ENCODE assay signal across 23 cellular contexts in the genomic region with DNA sequence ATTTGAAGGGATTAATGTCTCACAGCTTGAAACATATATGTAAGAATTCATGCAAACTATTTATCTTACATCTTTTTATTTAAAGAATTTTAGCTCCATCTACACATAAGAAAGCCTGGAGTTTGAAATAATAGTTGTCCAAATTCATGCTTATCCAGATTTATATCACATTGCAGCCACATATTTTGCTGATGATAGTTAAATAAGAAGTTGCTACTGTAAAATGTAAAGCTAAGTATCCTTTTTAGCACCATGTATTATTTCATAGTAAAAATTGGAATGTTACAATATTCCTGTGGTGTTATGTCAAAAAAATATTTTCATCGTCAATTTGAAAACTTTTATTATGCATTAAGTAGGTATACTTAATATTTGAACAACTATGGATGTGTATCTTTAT. TPM values are rescaled to one million over a fixed set of nuclear protein-coding genes. Genes with fewer than 3 reads are reported as not detected.
A peak's percentile ranks its signal among the peaks of the same experiment; 100 is the strongest.
DNase-seq lines count a peak whose midpoint lies in the region; ATAC-seq, FAIRE-seq and TF ChIP-seq lines count a peak whose summit lies in the region.
"Had no signal": no experiment of that assay in that cellular context is flagged by ENCODE, and none has a peak within 500 bp of the region (broad histone marks: within the 10 kb centered on the region; RNA-seq: fewer than 3 reads in every experiment).

No MANE protein-coding gene starts in this region.

- 77% methylated on average over 1 of the region's 1 CpG for WGBS in K562 (ENCODE audit: insufficient coverage, low coverage, missing lambda C conversion rate)

- TF ChIP-seq POLR2A in H54 (IDR thresholded peaks at IDR 0.05; ENCODE audit: low read depth, low read length) (no peak), K562 (conservative IDR thresholded peaks at IDR 0.05) (no peak)

- no peak overlapping the region for H2AFZ ChIP-seq in K562 (ENCODE audit: low read depth, low read length)
- H2AFZ ChIP-seq: GM23248 had no signal

- no peak for TF ChIP-seq RAD21 in K562 (CRISPR knock-in tag; conservative IDR thresholded peaks at IDR 0.05 in 1 of 2, IDR thresholded peaks at IDR 0.05 in 1 of 2)

- H3K36me3 ChIP-seq in K562 (ENCODE audit: control insufficient read depth, insufficient read depth, low read length), result no peaks in the 10 kb centered on the region; the same call in 2 of the 3 replicates
- H3K36me3 ChIP-seq in kidney (ENCODE audit: control insufficient read depth in 1 of 2, insufficient read depth in 2 of 2, low read length in 2 of 2), result no peaks in the 10 kb centered on the region
- H3K36me3 ChIP-seq: BLaER1 had no signal

- DNase-seq in H54 (ENCODE audit: insufficient read length, low spot score), result no peak
- no peak for DNase-seq in K562 (ENCODE audit: extremely low read depth in 1 of 4, low spot score in 3 of 4)
- no peak for DNase-seq in kidney
- no peak for DNase-seq in glutamatergic neuron
- no peak for DNase-seq in activated effector memory CD4-positive, alpha-beta T cell treated with Interleukin-2 at 50 U/mL for 16 hours
- DNase-seq: 8988T; Caco-2; CD4-positive, CD25-positive, alpha-beta regulatory T cell; CD8-positive, alpha-beta T cell; DMS79; EL; GDM1; GM23248; H9 had no signal

- peak; percentile 34 for FAIRE-seq in A204.1 (lab: Jason Lieb, UNC)
- FAIRE-seq in H54 (lab: Jason Lieb, UNC), result peak; percentile 43
- FAIRE-seq in K562 (lab: Jason Lieb, UNC), result no peak
- peak; percentile 25 for FAIRE-seq in kidney (lab: Jason Lieb, UNC)
- FAIRE-seq: GM12878, GM19239, H1 had no signal

- BruUV-seq in K562 (replicated peaks; lab: Mats Ljungman, UMichigan), result no TSS peak

- no peaks in the 10 kb centered on the region for H3K79me2 ChIP-seq in K562 (ENCODE audit: control insufficient read depth, insufficient read depth, low read length)

- no peak for ATAC-seq in K562
- no peak for ATAC-seq in HG03139 (IDR thresholded peaks at IDR 0.05; ENCODE audit: unreplicated experiment)
- ATAC-seq: CD8-positive, alpha-beta T cell; GM12878; HCT116 had no signal

- H3K9ac ChIP-seq in K562 (ENCODE audit: insufficient read depth in 1 of 2, low read depth in 2 of 2, low read length in 2 of 2) (no peak overlapping the region), kidney (ENCODE audit: low read length in 2 of 2) (no peak overlapping the region)
- H3K9ac ChIP-seq: BLaER1, GM23248 had no signal

- H3K27me3 Mint-ChIP-seq in glutamatergic neuron (ENCODE audit: unreplicated experiment), result no peaks in the 10 kb centered on the region
- H3K27me3 Mint-ChIP-seq: B cell; CD4-positive, CD25-positive, alpha-beta regulatory T cell had no signal

- CTCF ChIA-PET in K562 (lab: Yijun Ruan, JAX; ENCODE audit: low intra/inter-chr PET ratio), result no interaction called here

- no peaks in the 10 kb centered on the region for H3K27me3 ChIP-seq in K562 (ENCODE audit: control insufficient read depth in 2 of 2, insufficient read depth in 2 of 2, low read length in 2 of 2)
- H3K27me3 ChIP-seq: BLaER1 had no signal

- H3K27ac ChIP-seq in K562 (ENCODE audit: extremely low read depth, low read depth, low read length) (peak overlapping the region; percentile 45; the same call in 1 of the 3 replicates), kidney (ENCODE audit: low read depth in 2 of 2, low read length in 2 of 2) (no peak overlapping the region)
- H3K27ac ChIP-seq: BLaER1, C4-2B, GM23248 had no signal

- in situ Hi-C loops in K562 (cut with MboI), result no loop called here

- intact Hi-C loops in K562 (cut with micrococcal nuclease), result no loop called here
- intact Hi-C loops in kidney (cut with DNase I), result no loop called here

- TF ChIP-seq CTCF in K562 (IDR thresholded peaks at IDR 0.05 in 2 of 3, conservative IDR thresholded peaks at IDR 0.05 in 1 of 3; ENCODE audit: insufficient read depth in 2 of 3, low read depth in 1 of 3, low read length in 3 of 3), result no peak
- no peak for TF ChIP-seq CTCF in kidney (IDR thresholded peaks at IDR 0.05; ENCODE audit: borderline replicate concordance, extremely low read depth, insufficient read depth)
- no peak for TF ChIP-seq CTCF in glutamatergic neuron (IDR thresholded peaks at IDR 0.05; ENCODE audit: partially characterized antibody, unreplicated experiment)

- H4K20me1 ChIP-seq in K562 (replicated peaks; ENCODE audit: control insufficient read depth, insufficient read depth, low read length), result no peaks in the 10 kb centered on the region
- H4K20me1 ChIP-seq: BLaER1 had no signal

- H3K27ac Mint-ChIP-seq in glutamatergic neuron (ENCODE audit: unreplicated experiment), result no peak overlapping the region
- H3K27ac Mint-ChIP-seq: B cell; CD8-positive, alpha-beta T cell; H9 had no signal

- TF ChIP-seq EP300 in K562 (IDR thresholded peaks at IDR 0.05; ENCODE audit: low read length), result no peak

- no peak overlapping the region for H3K4me3 Mint-ChIP-seq in glutamatergic neuron (ENCODE audit: unreplicated experiment)
- H3K4me3 Mint-ChIP-seq: B cell; CD4-positive, CD25-positive, alpha-beta regulatory T cell; CD8-positive, alpha-beta T cell; H9 had no signal

- H3K9me3 ChIP-seq in K562 (replicated peaks; ENCODE audit: control insufficient read depth, insufficient read depth, low read depth, low read length) (no peaks in the 10 kb centered on the region), kidney (ENCODE audit: control insufficient read depth in 1 of 2, low read length in 2 of 2) (no peaks in the 10 kb centered on the region)
- H3K9me3 ChIP-seq: BLaER1, Caco-2 had no signal

- no peaks in the 10 kb centered on the region for H3K9me1 ChIP-seq in K562 (ENCODE audit: control insufficient read depth, insufficient read depth, low read length)

- H3K4me1 ChIP-seq in K562 (replicated peaks in 1 of 2; ENCODE audit: control insufficient read depth in 2 of 2, insufficient read depth in 2 of 2, low read length in 2 of 2), result peaks cover 8 to 23% of the 10 kb centered on the region in 2 experiments; a peak in 3 of 5 replicates
- H3K4me1 ChIP-seq in kidney (ENCODE audit: control insufficient read depth in 1 of 2, insufficient read depth in 1 of 2, low read depth in 1 of 2, low read length in 2 of 2), result no peaks in the 10 kb centered on the region
- H3K4me1 ChIP-seq: BLaER1, Caco-2 had no signal

- POLR2A ChIA-PET in K562 (lab: Yijun Ruan, JAX), result no interaction called here

- H3K36me3 Mint-ChIP-seq in glutamatergic neuron (ENCODE audit: unreplicated experiment), result no peaks in the 10 kb centered on the region
- H3K36me3 Mint-ChIP-seq: CD4-positive, CD25-positive, alpha-beta regulatory T cell had no signal

- H3K4me2 ChIP-seq in K562 (ENCODE audit: insufficient read depth, low read length), result no peak overlapping the region
- H3K4me2 ChIP-seq: BLaER1 had no signal

- no peaks in the 10 kb centered on the region for H3K9me3 Mint-ChIP-seq in glutamatergic neuron (ENCODE audit: unreplicated experiment)
- H3K9me3 Mint-ChIP-seq: CD4-positive, CD25-positive, alpha-beta regulatory T cell; CD8-positive, alpha-beta T cell; H9 had no signal

- H3K4me1 Mint-ChIP-seq in glutamatergic neuron (ENCODE audit: low read depth, unreplicated experiment), result peaks cover 2% of the 10 kb centered on the region
- H3K4me1 Mint-ChIP-seq: H9 had no signal

- H3K4me3 ChIP-seq in K562 (no peak overlapping the region), kidney (ENCODE audit: low read length in 2 of 2) (no peak overlapping the region)
- H3K4me3 ChIP-seq: BLaER1, GM12878, GM23248 had no signal

TF ChIP-seq in K562, 482 proteins besides CTCF, POLR2A, EP300 and RAD21 (continues in another document):
- peak; percentile 55; the same call in 1 of the 2 replicates for TF ChIP-seq C11orf30 (IDR thresholded peaks at IDR 0.05; ENCODE audit: low read depth)
- peak; percentile 64 for TF ChIP-seq ZNF316 (IDR thresholded peaks at IDR 0.05)

RNA-seq across cellular contexts. Expression of a gene that starts 27.3 kb away (rescaled TPM):
- 3.4 and 12.5 TPM in 2 replicates for total RNA-seq in K562 (2011; cell fraction: chromatin; rRNA removed; ENCODE audit: low replicate concordance)
- total RNA-seq in K562 (2011; cell fraction: nucleolus; rRNA removed), result 3.2 and 3.4 TPM in 2 replicates
- 7.4 and 16.9 TPM in 2 replicates for total RNA-seq in K562 (2011; cell fraction: nucleoplasm; rRNA removed)
- 9.0 and 13.6 TPM in 2 replicates for total RNA-seq in K562 (2014; rRNA removed)
- total RNA-seq in K562 (2014; rRNA removed; fragmentation: Illumina TruSeq; extraction: Trizol), result 13.3 and 14.9 TPM in 2 replicates
- total RNA-seq in K562 (2015; rRNA removed; fragmentation: Illumina TruSeq; extraction: Trizol), result 13.5 and 16.0 TPM in 2 replicates
- total RNA-seq in K562 (2021), result 11.2 and 12.9 TPM in 2 replicates
- 23.1 and 26.7 TPM in 2 replicates for polyA plus RNA-seq in K562 (2011; rRNA removed)
- polyA plus RNA-seq in K562 (2011; cell fraction: cytosol; rRNA removed), result 11.5 and 16.9 TPM in 2 replicates
- 7.8 and 11.9 TPM in 2 replicates for polyA plus RNA-seq in K562 (2011; cell fraction: nucleus; rRNA removed)
- polyA plus RNA-seq in K562 (2012), result 13.0 and 16.6 TPM in 2 replicates
- polyA plus RNA-seq in K562 (2014; fragmentation: Illumina TruSeq; extraction: Trizol), result 16.0 and 18.1 TPM in 2 replicates
- 10 to 100 TPM; 11.6 to 13.9 TPM for polyA plus RNA-seq in K562 (2014; fragmentation: Nextera tagmentation; extraction: Ambion mirVana)
- 11.2 and 11.4 TPM in 2 replicates for polyA plus RNA-seq in K562 (2014; rRNA removed)
- polyA minus RNA-seq in K562 (2011; rRNA and poly(A)+ RNA removed), result 16.6 and 17.3 TPM in 2 replicates
- polyA minus RNA-seq in K562 (2011; cell fraction: cytosol; rRNA and poly(A)+ RNA removed), result 4.0 and 6.4 TPM in 2 replicates
- polyA minus RNA-seq in K562 (2011; cell fraction: nucleus; rRNA and poly(A)+ RNA removed), result 4.3 and 7.0 TPM in 2 replicates
- 18.0 TPM for total RNA-seq in kidney
- 20.3 TPM for polyA plus RNA-seq in kidney (ENCODE audit: insufficient read depth, low read depth, low replicate concordance)
- 5.2 TPM for total RNA-seq in glutamatergic neuron (ENCODE audit: unreplicated experiment)

RNA-seq across cellular contexts. Expression of a gene that starts 46.5 kb away (rescaled TPM):
- total RNA-seq in K562 (2011; cell fraction: chromatin; rRNA removed; ENCODE audit: low replicate concordance), result 53.0 and 137 TPM in 2 replicates
- total RNA-seq in K562 (2011; cell fraction: nucleolus; rRNA removed), result 23.3 and 29.2 TPM in 2 replicates
- total RNA-seq in K562 (2011; cell fraction: nucleoplasm; rRNA removed), result 41.0 and 55.2 TPM in 2 replicates
- total RNA-seq in K562 (2014; rRNA removed) (31.5 and 33.0 TPM in 2 replicates), K562 (2014; rRNA removed; fragmentation: Illumina TruSeq; extraction: Trizol) (37.3 and 38.7 TPM in 2 replicates), K562 (2015; rRNA removed; fragmentation: Illumina TruSeq; extraction: Trizol) (32.4 and 33.1 TPM in 2 replicates), K562 (2021) (30.6 and 31.6 TPM in 2 replicates), kidney (37.0 TPM), glutamatergic neuron (ENCODE audit: unreplicated experiment) (30.9 TPM)
- polyA plus RNA-seq in K562 (2011; rRNA removed) (37.5 and 47.8 TPM in 2 replicates), K562 (2014; fragmentation: Illumina TruSeq; extraction: Trizol) (21.9 and 25.7 TPM in 2 replicates), K562 (2014; fragmentation: Nextera tagmentation; extraction: Ambion mirVana) (10 to 100 TPM in 1 of 2 experiments, 1 to 10 TPM in 1; 7.8 to 12.1 TPM), K562 (2014; rRNA removed) (22.3 and 23.9 TPM in 2 replicates), kidney (ENCODE audit: insufficient read depth, low read depth, low replicate concordance) (12.4 TPM)
- 14.7 and 21.5 TPM in 2 replicates for polyA plus RNA-seq in K562 (2011; cell fraction: cytosol; rRNA removed)
- 28.9 and 38.5 TPM in 2 replicates for polyA plus RNA-seq in K562 (2011; cell fraction: nucleus; rRNA removed)
- 15.2 and 21.1 TPM in 2 replicates for polyA plus RNA-seq in K562 (2012)
- polyA minus RNA-seq in K562 (2011; rRNA and poly(A)+ RNA removed), result 78.4 and 94.3 TPM in 2 replicates
- 14.1 and 22.8 TPM in 2 replicates for polyA minus RNA-seq in K562 (2011; cell fraction: cytosol; rRNA and poly(A)+ RNA removed)
- polyA minus RNA-seq in K562 (2011; cell fraction: nucleus; rRNA and poly(A)+ RNA removed), result 67.7 and 111 TPM in 2 replicates
